14 cellular contexts compared by ENCODE assay signal in the genomic region with DNA sequence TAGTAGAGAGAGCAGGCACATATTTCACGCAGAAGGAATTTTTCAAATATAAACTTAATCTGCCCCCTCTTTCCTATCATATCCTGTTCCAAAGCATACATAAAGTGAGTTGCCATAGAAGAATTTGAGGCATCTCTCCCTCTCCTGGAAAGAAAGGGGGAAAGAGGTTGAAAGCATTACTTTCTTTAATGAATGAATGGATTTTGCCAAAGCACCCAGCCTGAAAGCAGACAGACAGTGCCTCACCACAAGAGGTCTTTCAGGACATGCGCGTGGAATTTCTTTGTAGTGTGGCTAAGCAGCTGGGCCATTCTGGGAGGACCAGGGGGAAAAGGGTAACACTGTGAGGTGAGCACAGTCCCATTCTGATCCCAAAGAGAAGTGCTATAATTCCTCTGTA.
DNase-seq lines count a peak whose midpoint lies in the region; ATAC-seq and TF ChIP-seq lines count a peak whose summit lies in the region.
"Had no signal": no experiment of that assay in that cellular context is flagged by ENCODE, and none has a peak within 500 bp of the region (broad histone marks: within the 10 kb centered on the region; RNA-seq: fewer than 3 reads in every experiment).

No MANE protein-coding gene starts in this region.

- peak; percentile 4 for DNase-seq in Calu3
- DNase-seq in M059J (ENCODE audit: low read depth), result peak; percentile 80
- DNase-seq in fibroblast of gingiva (ENCODE audit: low read depth), result peak; percentile 59
- DNase-seq in neural progenitor cell (ENCODE audit: low spot score), result peak; percentile 91
- DNase-seq in dermis blood vessel endothelial cell, result no peak
- no peak for DNase-seq in vagina (ENCODE audit: extremely low spot score in 2 of 2)
- no peak for DNase-seq in CD4-positive, alpha-beta memory T cell
- DNase-seq: activated naive CD8-positive, alpha-beta T cell treated with anti-CD3 and anti-CD28 coated beads, Interleukin-2, amount 50 U/mL, for 24 hours; CD4-positive, alpha-beta T cell; naive thymus-derived CD4-positive, alpha-beta T cell; NCI-H2227 treated with DMSO at 0.1 percent for 48 hours; Peyer's patch had no signal

- no TSS peak for BruUV-seq in Calu3 (replicated peaks; lab: Mats Ljungman, UMichigan)

- H3K4me3 Mint-ChIP-seq in Calu3 (ENCODE audit: low read depth, unreplicated experiment), result no peak overlapping the region
- no peak overlapping the region for H3K4me3 Mint-ChIP-seq in neural progenitor cell
- no peak overlapping the region for H3K4me3 Mint-ChIP-seq in CD4-positive, alpha-beta memory T cell
- H3K4me3 Mint-ChIP-seq: activated naive CD8-positive, alpha-beta T cell treated with anti-CD3 and anti-CD28 coated beads, Interleukin-2, amount 50 U/mL, for 24 hours; CD4-positive, alpha-beta T cell; naive thymus-derived CD4-positive, alpha-beta T cell had no signal

- POLR2A ChIA-PET in CD4-positive, alpha-beta memory T cell (lab: Charles Lee; ENCODE audit: partially characterized antibody), result no interaction called here

- H3K27me3 ChIP-seq in neural progenitor cell (no peaks in the 10 kb centered on the region), vagina (no peaks in the 10 kb centered on the region)
- H3K27me3 ChIP-seq in CD4-positive, alpha-beta memory T cell (ENCODE audit: insufficient read depth, low read length), result no peaks in the 10 kb centered on the region
- H3K27me3 ChIP-seq: Peyer's patch had no signal

- H4K20me1 ChIP-seq in neural progenitor cell (ENCODE audit: low read depth), result no peaks in the 10 kb centered on the region

- H3K4me3 ChIP-seq in neural progenitor cell (no peak overlapping the region), vagina (no peak overlapping the region)
- no peak overlapping the region for H3K4me3 ChIP-seq in CD4-positive, alpha-beta memory T cell (ENCODE audit: low read length in 2 of 2)
- H3K4me3 ChIP-seq: HAP-1, Peyer's patch had no signal

- H3K79me2 ChIP-seq in neural progenitor cell (ENCODE audit: low read depth), result no peaks in the 10 kb centered on the region

- H3K9me3 ChIP-seq in neural progenitor cell (ENCODE audit: low read depth), result no peaks in the 10 kb centered on the region
- H3K9me3 ChIP-seq in vagina, result no peaks in the 10 kb centered on the region
- H3K9me3 ChIP-seq in CD4-positive, alpha-beta memory T cell (ENCODE audit: control insufficient read depth in 1 of 2, low read length in 2 of 2), result no peaks in the 10 kb centered on the region
- H3K9me3 ChIP-seq: HAP-1, Peyer's patch had no signal

- H3K36me3 Mint-ChIP-seq in Calu3 (ENCODE audit: insufficient read depth, unreplicated experiment) (no peaks in the 10 kb centered on the region), neural progenitor cell (no peaks in the 10 kb centered on the region)
- H3K36me3 Mint-ChIP-seq in CD4-positive, alpha-beta memory T cell, result no peaks in the 10 kb centered on the region
- H3K36me3 Mint-ChIP-seq: naive thymus-derived CD4-positive, alpha-beta T cell had no signal

- H3F3A ChIP-seq in neural progenitor cell (ENCODE audit: low read depth), result peaks cover 8% of the 10 kb centered on the region

- no peak for TF ChIP-seq POLR2A in vagina (IDR thresholded peaks at IDR 0.05)

- peak overlapping the region; percentile 59 for H3K4me2 ChIP-seq in neural progenitor cell

- H3K27me3 Mint-ChIP-seq in Calu3 (ENCODE audit: unreplicated experiment), result no peaks in the 10 kb centered on the region
- H3K27me3 Mint-ChIP-seq in neural progenitor cell (ENCODE audit: insufficient read depth, low read depth), result no peaks in the 10 kb centered on the region
- H3K27me3 Mint-ChIP-seq in CD4-positive, alpha-beta memory T cell, result peaks cover 1 to 2% of the 10 kb centered on the region in 2 donors

- no peak overlapping the region for H2AFZ ChIP-seq in neural progenitor cell (replicated peaks)

- H3K4me1 Mint-ChIP-seq in Calu3 (ENCODE audit: low read depth, unreplicated experiment), result no peaks in the 10 kb centered on the region
- H3K4me1 Mint-ChIP-seq in neural progenitor cell, result peaks cover 15% of the 10 kb centered on the region
- no peaks in the 10 kb centered on the region for H3K4me1 Mint-ChIP-seq in CD4-positive, alpha-beta memory T cell
- H3K4me1 Mint-ChIP-seq: activated naive CD8-positive, alpha-beta T cell treated with anti-CD3 and anti-CD28 coated beads, Interleukin-2, amount 50 U/mL, for 24 hours; naive thymus-derived CD4-positive, alpha-beta T cell had no signal

- ATAC-seq in HG03280 (IDR thresholded peaks at IDR 0.05; ENCODE audit: unreplicated experiment), result no peak
- ATAC-seq: activated naive CD8-positive, alpha-beta T cell treated with anti-CD3 and anti-CD28 coated beads, Interleukin-2, amount 50 U/mL, for 24 hours; naive thymus-derived CD4-positive, alpha-beta T cell had no signal

- intact Hi-C loops in Calu3 (cut with micrococcal nuclease; ENCODE audit: unreplicated experiment) (no loop called here), vagina (cut with DNase I) (no loop called here)
- intact Hi-C loops in CD4-positive, alpha-beta memory T cell (cut with micrococcal nuclease), result no loop called here

- CTCF ChIA-PET in Calu3 (lab: Charles Lee), result no interaction called here
- CTCF ChIA-PET in CD4-positive, alpha-beta memory T cell (lab: Charles Lee; ENCODE audit: partially characterized antibody), result no interaction called here

- no peak overlapping the region for H3K9ac ChIP-seq in neural progenitor cell

- H3K9me3 Mint-ChIP-seq in Calu3 (ENCODE audit: low read depth, unreplicated experiment) (peaks cover 3% of the 10 kb centered on the region), neural progenitor cell (no peaks in the 10 kb centered on the region)
- no peaks in the 10 kb centered on the region for H3K9me3 Mint-ChIP-seq in CD4-positive, alpha-beta memory T cell
- H3K9me3 Mint-ChIP-seq: CD4-positive, alpha-beta T cell had no signal

- TF ChIP-seq CTCF in Calu3 (IDR thresholded peaks at IDR 0.05; ENCODE audit: unreplicated experiment) (no peak), neural progenitor cell (IDR thresholded peaks at IDR 0.05) (no peak), vagina (IDR thresholded peaks at IDR 0.05) (no peak)

- H3K36me3 ChIP-seq in neural progenitor cell (no peaks in the 10 kb centered on the region), vagina (no peaks in the 10 kb centered on the region)
- no peaks in the 10 kb centered on the region for H3K36me3 ChIP-seq in CD4-positive, alpha-beta memory T cell (ENCODE audit: insufficient read depth, low read length)
- H3K36me3 ChIP-seq: HAP-1, Peyer's patch had no signal

- H3K4me1 ChIP-seq in neural progenitor cell (peaks cover 32% of the 10 kb centered on the region), vagina (no peaks in the 10 kb centered on the region)
- no peaks in the 10 kb centered on the region for H3K4me1 ChIP-seq in CD4-positive, alpha-beta memory T cell (ENCODE audit: insufficient read depth, low read length)
- H3K4me1 ChIP-seq: HAP-1, Peyer's patch had no signal

- H3K27ac ChIP-seq in neural progenitor cell (peak overlapping the region; percentile 58), vagina (no peak overlapping the region)
- no peak overlapping the region for H3K27ac ChIP-seq in CD4-positive, alpha-beta memory T cell (ENCODE audit: low read depth, low read length)
- H3K27ac ChIP-seq: Peyer's patch had no signal

- H3K27ac Mint-ChIP-seq in Calu3 (ENCODE audit: unreplicated experiment), result no peak overlapping the region
- peak overlapping the region; percentile 25 for H3K27ac Mint-ChIP-seq in neural progenitor cell
- H3K27ac Mint-ChIP-seq in CD4-positive, alpha-beta memory T cell, result no peak overlapping the region
- H3K27ac Mint-ChIP-seq: activated naive CD8-positive, alpha-beta T cell treated with anti-CD3 and anti-CD28 coated beads, Interleukin-2, amount 50 U/mL, for 24 hours; CD4-positive, alpha-beta T cell; naive thymus-derived CD4-positive, alpha-beta T cell had no signal

Comparison
In these comparisons a context has a peak if more than half of its experiments do, and no peak if none do; other contexts are left out.
1. DNase-seq: peak in Calu3 (single experiment), M059J (single experiment), fibroblast of gingiva (single experiment) and neural progenitor cell (single experiment); none in dermis blood vessel endothelial cell (single experiment), vagina (0 of 2) and CD4-positive, alpha-beta memory T cell (0 of 5).